21 cellular contexts compared by ENCODE assay signal in genomic region chr12:7403466-7403865, GRCh38. TPM values are rescaled to one million over a fixed set of nuclear protein-coding genes. Genes with fewer than 3 reads are reported as not detected.
"Had no signal": no experiment of that assay in that cellular context is flagged by ENCODE, and none has a peak within 500 bp of the region (broad histone marks: within the 10 kb centered on the region; RNA-seq: fewer than 3 reads in every experiment).

No MANE protein-coding gene starts in this region.

- H3K27ac ChIP-seq: body of pancreas, coronary artery, esophagus squamous epithelium, heart left ventricle, lower lobe of right lung, stomach, thoracic aorta had no signal

- FAIRE-seq: frontal cortex, islet of Langerhans had no signal

- H3K9me3 ChIP-seq: body of pancreas, esophagus squamous epithelium, heart left ventricle, lower lobe of right lung, stomach, thoracic aorta had no signal

- H3K27me3 ChIP-seq: body of pancreas, esophagus squamous epithelium, stomach had no signal

- H3K4me1 ChIP-seq: body of pancreas, esophagus squamous epithelium, heart left ventricle, lower lobe of right lung, stomach had no signal

- DNase-seq: activated CD4-positive, alpha-beta memory T cell treated with anti-CD3 and anti-CD28 coated beads, Interleukin-2, amount 10 ng/mL, durations not matched to agents 7 days and 5 days; activated CD4-positive, alpha-beta T cell treated with anti-CD3 and anti-CD28 coated beads for 4 hours; activated effector memory CD4-positive, alpha-beta T cell treated with Interleukin-2 at 50 U/mL for 16 hours; activated T-cell treated with anti-CD3 and anti-CD28 coated beads, Interleukin-2, amount 50 U/mL, for 24 hours; amniotic stem cell; body of pancreas; central memory CD4-positive, alpha-beta T cell; effector CD4-positive, alpha-beta T cell; esophagus squamous epithelium; heart left ventricle; left colon; lower lobe of right lung; nephron progenitor cell; stimulated activated CD4-positive, alpha-beta T cell treated with anti-CD3 and anti-CD28 coated beads, Interleukin-12 subunit alpha, Interleukin-12 subunit beta, amount 100 ng/mL, for 4 hours; stimulated activated CD4-positive, alpha-beta T cell treated with anti-CD3 and anti-CD28 coated beads, Interleukin-2, amount 100 ng/mL, for 24 hours; stomach had no signal

- H3K4me3 ChIP-seq: body of pancreas, coronary artery, esophagus squamous epithelium, heart left ventricle, lower lobe of right lung, stomach, thoracic aorta had no signal

- H3K36me3 ChIP-seq: esophagus squamous epithelium, heart left ventricle, lower lobe of right lung, stomach, thoracic aorta had no signal

RNA-seq across cellular contexts. Expression of gene CD163L1, which starts 40.5 kb away (rescaled TPM):
- total RNA-seq: activated CD4-positive, alpha-beta memory T cell treated with anti-CD3 and anti-CD28 coated beads, Interleukin-2, amount 10 ng/mL, durations not matched to agents 7 days and 5 days; T-helper 1 cell treated with Interleukin-12 subunit alpha and Interleukin-12 subunit beta and Interleukin-4 antibody, amounts not matched to agents 30 ng/mL and 1 ng/mL, for 36 hours had no signal
